In genomic region chr9:124821247-124821623, GRCh38 we compare ENCODE assay signal across 29 cellular contexts. TPM values are rescaled to one million over a fixed set of nuclear protein-coding genes. Genes with fewer than 3 reads are reported as not detected.
"Had no signal": no experiment of that assay in that cellular context is flagged by ENCODE, and none has a peak within 500 bp of the region (broad histone marks: within the 10 kb centered on the region; RNA-seq: fewer than 3 reads in every experiment).

No MANE protein-coding gene starts in this region.

- H3K79me2 ChIP-seq: parathyroid adenoma had no signal

- H3K27me3 ChIP-seq: breast epithelium, tibial nerve had no signal

- FAIRE-seq: astrocyte, frontal cortex, islet of Langerhans had no signal

- H3K4me3 ChIP-seq: breast epithelium, left ventricle myocardium inferior, psoas muscle, tibial nerve had no signal

- ATAC-seq: esophagus mucosa, T-helper 17 cell had no signal

- H3K27ac ChIP-seq: left ventricle myocardium inferior, parathyroid adenoma, psoas muscle had no signal

- H3K36me3 ChIP-seq: breast epithelium, left ventricle myocardium inferior, tibial nerve had no signal

- H3K4me1 ChIP-seq: breast epithelium, parathyroid adenoma, psoas muscle had no signal

- H2AFZ ChIP-seq: parathyroid adenoma had no signal

- DNase-seq: activated CD4-positive, alpha-beta memory T cell treated with anti-CD3 and anti-CD28 coated beads, Interleukin-2, amount 10 ng/mL, durations not matched to agents 7 days and 5 days; activated CD4-positive, alpha-beta T cell treated with anti-CD3 and anti-CD28 coated beads for 1 hour; activated CD4-positive, alpha-beta T cell treated with anti-CD3 and anti-CD28 coated beads, Interleukin-2, amount 10 ng/mL, durations not matched to agents 7 days and 5 days; activated CD8-positive, alpha-beta memory T cell treated with anti-CD3 and anti-CD28 coated beads, Interleukin-2, amount 50 U/mL, for 48 hours; activated gamma-delta T cell; activated naive CD4-positive, alpha-beta T cell treated with anti-CD3 and anti-CD28 coated beads, Interleukin-2, amount 10 ng/mL, durations not matched to agents 7 days and 5 days; activated naive CD8-positive, alpha-beta T cell treated with anti-CD3 and anti-CD28 coated beads, Interleukin-2, amount 10 ng/mL, durations not matched to agents 7 days and 5 days; activated T-cell treated with anti-CD3 and anti-CD28 coated beads, Interleukin-2, amount 50 U/mL, for 24 hours; central memory CD4-positive, alpha-beta T cell; endodermal cell; left ventricle myocardium inferior; naive B cell; occipital lobe; psoas muscle; stimulated activated naive CD4-positive, alpha-beta T cell; SW 1271; T-helper 17 cell; T1000 had no signal

- H3K9me3 ChIP-seq: breast epithelium, psoas muscle, tibial nerve had no signal

- H3K9ac ChIP-seq: parathyroid adenoma had no signal

RNA-seq across cellular contexts. Expression of gene WDR38, which starts 32.0 kb away (rescaled TPM):
- total RNA-seq: activated CD4-positive, alpha-beta memory T cell treated with anti-CD3 and anti-CD28 coated beads, Interleukin-2, amount 10 ng/mL, durations not matched to agents 7 days and 5 days; activated CD4-positive, alpha-beta T cell treated with anti-CD3 and anti-CD28 coated beads, Interleukin-2, amount 10 ng/mL, durations not matched to agents 7 days and 5 days; activated naive CD8-positive, alpha-beta T cell treated with anti-CD3 and anti-CD28 coated beads, Interleukin-2, amount 10 ng/mL, durations not matched to agents 7 days and 5 days; astrocyte; endodermal cell; esophagus mucosa; frontal cortex; left ventricle myocardium inferior; lung microvascular endothelial cell; mucosa of gallbladder; occipital lobe; psoas muscle; T-helper 17 cell; urinary bladder had no signal
- polyA plus RNA-seq: neural cell, urinary bladder had no signal

RNA-seq across cellular contexts. Expression of gene OLFML2A, which starts 44.3 kb away (rescaled TPM):
- total RNA-seq: activated CD4-positive, alpha-beta memory T cell treated with anti-CD3 and anti-CD28 coated beads, Interleukin-2, amount 10 ng/mL, durations not matched to agents 7 days and 5 days; activated CD4-positive, alpha-beta T cell treated with anti-CD3 and anti-CD28 coated beads, Interleukin-2, amount 10 ng/mL, durations not matched to agents 7 days and 5 days; activated naive CD8-positive, alpha-beta T cell treated with anti-CD3 and anti-CD28 coated beads, Interleukin-2, amount 10 ng/mL, durations not matched to agents 7 days and 5 days; T-helper 17 cell had no signal
